ENCODE assay signal across 1 cellular context in the genomic region with DNA sequence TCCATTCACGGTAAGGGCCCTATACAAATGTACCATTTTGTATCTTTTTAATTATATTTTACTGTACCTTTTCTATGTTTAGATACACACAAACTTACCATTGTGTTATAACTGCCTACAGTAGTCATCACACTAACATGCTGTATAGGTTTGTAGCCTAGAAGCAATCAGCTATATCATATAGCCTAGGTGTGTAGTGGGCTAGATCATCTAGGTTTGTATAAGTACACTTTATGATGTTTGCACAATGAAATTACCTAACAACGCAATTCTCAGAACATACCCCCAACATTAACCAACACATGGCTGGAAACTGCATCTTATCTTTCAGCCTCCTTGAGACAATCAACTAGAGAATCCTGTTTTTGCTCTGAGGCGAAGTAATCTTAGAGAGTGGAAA.
TF ChIP-seq lines count a peak whose summit lies in the region.

No MANE protein-coding gene starts in this region.

TF ChIP-seq in IMR-90, 13 proteins besides CTCF, POLR2A, EP300 and RAD21 (continued from another document):
- TF ChIP-seq, protein P1, sequence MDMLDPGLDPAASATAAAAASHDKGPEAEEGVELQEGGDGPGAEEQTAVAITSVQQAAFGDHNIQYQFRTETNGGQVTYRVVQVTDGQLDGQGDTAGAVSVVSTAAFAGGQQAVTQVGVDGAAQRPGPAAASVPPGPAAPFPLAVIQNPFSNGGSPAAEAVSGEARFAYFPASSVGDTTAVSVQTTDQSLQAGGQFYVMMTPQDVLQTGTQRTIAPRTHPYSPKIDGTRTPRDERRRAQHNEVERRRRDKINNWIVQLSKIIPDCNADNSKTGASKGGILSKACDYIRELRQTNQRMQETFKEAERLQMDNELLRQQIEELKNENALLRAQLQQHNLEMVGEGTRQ (IDR thresholded peaks at IDR 0.05; ENCODE audit: low read depth, low read length) = no peak
